ENCODE assay signal across 19 cellular contexts in the genomic region with DNA sequence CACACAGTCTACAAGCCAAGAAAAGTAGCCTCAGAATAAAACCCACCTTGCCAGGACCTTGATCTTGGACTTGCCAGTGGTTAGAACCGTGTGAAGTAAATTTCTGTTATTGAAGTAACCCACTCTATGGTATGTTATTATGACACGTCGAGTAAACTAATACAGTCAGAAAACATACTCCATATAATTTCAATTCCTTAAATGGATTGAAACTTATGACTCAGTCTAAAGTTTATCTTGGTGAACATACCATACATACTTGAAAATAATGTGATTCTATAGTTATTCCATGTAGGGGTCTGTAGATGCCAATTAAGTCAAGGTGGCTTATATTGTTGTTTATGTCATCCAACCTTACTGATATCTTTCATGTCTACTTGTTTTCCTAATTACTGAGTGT.
"Had no signal": no experiment of that assay in that cellular context is flagged by ENCODE, and none has a peak within 500 bp of the region (broad histone marks: within the 10 kb centered on the region; RNA-seq: fewer than 3 reads in every experiment).

No MANE protein-coding gene starts in this region.

- H3K4me3 ChIP-seq: coronary artery, suprapubic skin, thyroid gland had no signal

- DNase-seq: effector CD4-positive, alpha-beta T cell; endodermal cell; erythroblast; foreskin melanocyte; head of caudate nucleus; hypothalamus; islet precursor cell; mammary epithelial cell; naive thymus-derived CD8-positive, alpha-beta T cell; posterior cingulate gyrus; small intestine; stimulated activated CD4-positive, alpha-beta T cell treated with anti-CD3 and anti-CD28 coated beads, Interleukin-2, amount 100 ng/mL, for 48 hours; stimulated activated naive CD4-positive, alpha-beta T cell treated with Interleukin-2 at 50 U/mL for 16 hours; thyroid gland had no signal

- H3K27me3 ChIP-seq: neutrophil, suprapubic skin, thyroid gland had no signal

- ATAC-seq: left lobe of liver; naive thymus-derived CD8-positive, alpha-beta T cell; sciatic nerve had no signal

- H3K36me3 ChIP-seq: neutrophil, suprapubic skin, thyroid gland had no signal

- H3K9me3 ChIP-seq: suprapubic skin, thyroid gland had no signal

- H3K4me1 ChIP-seq: suprapubic skin, thyroid gland had no signal

- H3K27ac ChIP-seq: coronary artery, neutrophil, suprapubic skin, thyroid gland had no signal
